In genomic region chr20:39038047-39038446, GRCh38 we compare ENCODE assay signal across 17 cellular contexts.
DNase-seq lines count a peak whose midpoint lies in the region; ATAC-seq and TF ChIP-seq lines count a peak whose summit lies in the region.
"Had no signal": no experiment of that assay in that cellular context is flagged by ENCODE, and none has a peak within 500 bp of the region (broad histone marks: within the 10 kb centered on the region; RNA-seq: fewer than 3 reads in every experiment).

No MANE protein-coding gene starts in this region.

- H3K4me1 ChIP-seq in esophagus muscularis mucosa (peaks cover 0 to 49% (median 30%) of the 10 kb centered on the region in 4 donors), muscle layer of colon (ENCODE audit: insufficient read depth, low read length) (peaks cover 31% of the 10 kb centered on the region), sigmoid colon (peaks cover 0 to 41% (median 17%) of the 10 kb centered on the region in 4 donors), SK-N-SH (ENCODE audit: control insufficient read depth in 1 of 2, insufficient read depth in 2 of 2, low read depth in 1 of 2, low read length in 1 of 2) (peaks cover 12 to 22% of the 10 kb centered on the region in 2 experiments; a peak in 2 of 4 replicates)

- POLR2A ChIA-PET in activated CD4-positive, alpha-beta T cell treated with anti-CD3 and anti-CD28 coated beads, Interleukin-2, amount 10 ng/mL, durations not matched to agents 7 days and 5 days (lab: Charles Lee): no interaction called here
- POLR2A ChIA-PET in SK-N-SH (lab: Yijun Ruan, JAX): no interaction called here

- no peak for TF ChIP-seq RAD21 in SK-N-SH (IDR thresholded peaks at IDR 0.05; ENCODE audit: low read length)

- H3F3A ChIP-seq in SK-N-SH (replicated peaks; ENCODE audit: insufficient read depth): peaks cover 14% of the 10 kb centered on the region

- CTCF ChIA-PET in activated CD4-positive, alpha-beta T cell treated with anti-CD3 and anti-CD28 coated beads, Interleukin-2, amount 10 ng/mL, durations not matched to agents 7 days and 5 days (lab: Charles Lee): interaction anchor here (0.6 to 2.9 kb wide), 5 partner anchors 10 to 366 kb away, joined by 3 to 11 read pairs (median 3); no protein-coding TSS in a partner anchor
- CTCF ChIA-PET in SK-N-SH (lab: Yijun Ruan, JAX): interaction anchor here (0.6 to 6.4 kb wide), 6 partner anchors 12 to 675 kb away, joined by 3 to 84 read pairs (median 3); no protein-coding TSS in a partner anchor

- no peak overlapping the region for H2AFZ ChIP-seq in SK-N-SH (ENCODE audit: low read depth)
- H2AFZ ChIP-seq: GM23338 had no signal

- peaks cover 13% of the 10 kb centered on the region for H3K36me3 Mint-ChIP-seq in activated CD4-positive, alpha-beta T cell treated with anti-CD3 and anti-CD28 coated beads, Interleukin-2, amount 10 ng/mL, durations not matched to agents 7 days and 5 days (ENCODE audit: low read depth)

- H3K27me3 ChIP-seq in esophagus muscularis mucosa: no peaks in the 10 kb centered on the region
- H3K27me3 ChIP-seq in muscle layer of colon (ENCODE audit: control insufficient read depth in 1 of 2, insufficient read depth in 2 of 2, low read length in 2 of 2): no peaks in the 10 kb centered on the region
- H3K27me3 ChIP-seq in sigmoid colon: no peaks in the 10 kb centered on the region
- no peaks in the 10 kb centered on the region for H3K27me3 ChIP-seq in SK-N-SH (ENCODE audit: insufficient read depth)
- H3K27me3 ChIP-seq: BLaER1 had no signal

- intact Hi-C loops in esophagus muscularis mucosa (cut with DNase I): loop anchor here (5.0 kb wide), 1 partner anchor 51 kb away; no protein-coding TSS in a partner anchor
- intact Hi-C loops in sigmoid colon (cut with DNase I): no loop called here

- no peaks in the 10 kb centered on the region for H3K4me1 Mint-ChIP-seq in activated CD4-positive, alpha-beta T cell treated with anti-CD3 and anti-CD28 coated beads, Interleukin-2, amount 10 ng/mL, durations not matched to agents 7 days and 5 days
- H3K4me1 Mint-ChIP-seq: CD14-positive monocyte; CD4-positive, alpha-beta memory T cell; GM23338 had no signal

- no peak overlapping the region for H3K27ac Mint-ChIP-seq in activated CD4-positive, alpha-beta T cell treated with anti-CD3 and anti-CD28 coated beads, Interleukin-2, amount 10 ng/mL, durations not matched to agents 7 days and 5 days
- H3K27ac Mint-ChIP-seq: CD14-positive monocyte, GM23338 had no signal

- H3K9me2 ChIP-seq in SK-N-SH: no peaks in the 10 kb centered on the region

- H3K4me3 ChIP-seq in esophagus muscularis mucosa (no peak overlapping the region), muscle layer of colon (ENCODE audit: low read depth in 1 of 2, low read length in 2 of 2) (no peak overlapping the region), sigmoid colon (no peak overlapping the region), SK-N-SH (ENCODE audit: low read depth in 2 of 2, low read length in 1 of 2) (no peak overlapping the region)
- H3K4me3 ChIP-seq: BLaER1, GM23338 had no signal

- no peak for TF ChIP-seq POLR2A in esophagus muscularis mucosa (IDR thresholded peaks at IDR 0.05; ENCODE audit: low read depth)
- TF ChIP-seq POLR2A in sigmoid colon (IDR thresholded peaks at IDR 0.05): no peak

- TF ChIP-seq EP300 in esophagus muscularis mucosa (IDR thresholded peaks at IDR 0.05) (no peak), sigmoid colon (IDR thresholded peaks at IDR 0.05) (no peak), SK-N-SH (IDR thresholded peaks at IDR 0.05; ENCODE audit: borderline replicate concordance in 1 of 2, low read depth in 1 of 2, low read length in 1 of 2) (no peak)

- H3K79me2 ChIP-seq in SK-N-SH (ENCODE audit: insufficient read depth): no peaks in the 10 kb centered on the region

- H3K9me3 ChIP-seq in esophagus muscularis mucosa (no peaks in the 10 kb centered on the region), muscle layer of colon (ENCODE audit: low read length) (no peaks in the 10 kb centered on the region), sigmoid colon (no peaks in the 10 kb centered on the region), SK-N-SH (no peaks in the 10 kb centered on the region)
- H3K9me3 ChIP-seq: BLaER1 had no signal

- ATAC-seq in GM19455 (IDR thresholded peaks at IDR 0.05; ENCODE audit: unreplicated experiment): no peak
- ATAC-seq: GM23338, HepG2 had no signal

- DNase-seq in esophagus muscularis mucosa (ENCODE audit: extremely low spot score) (no peak), sigmoid colon (no peak), SK-N-SH (no peak), NAMALWA (ENCODE audit: low spot score) (no peak)
- no peak for DNase-seq in activated CD4-positive, alpha-beta T cell treated with anti-CD3 and anti-CD28 coated beads, Interleukin-2, amount 10 ng/mL, durations not matched to agents 7 days and 5 days
- DNase-seq: 8988T; CD4-positive, alpha-beta memory T cell; DMS153; DMS79; GDM1; HCEC 1CT had no signal

- no peak overlapping the region for H3K9ac ChIP-seq in muscle layer of colon (ENCODE audit: low read length)
- H3K9ac ChIP-seq in SK-N-SH: no peak overlapping the region
- H3K9ac ChIP-seq: BLaER1 had no signal

- H3K27me3 Mint-ChIP-seq in activated CD4-positive, alpha-beta T cell treated with anti-CD3 and anti-CD28 coated beads, Interleukin-2, amount 10 ng/mL, durations not matched to agents 7 days and 5 days: no peaks in the 10 kb centered on the region
- H3K27me3 Mint-ChIP-seq: CD4-positive, alpha-beta memory T cell had no signal

- TF ChIP-seq CTCF in esophagus muscularis mucosa (IDR thresholded peaks at IDR 0.05) (no peak), sigmoid colon (IDR thresholded peaks at IDR 0.05) (no peak), SK-N-SH (IDR thresholded peaks at IDR 0.05) (no peak)

- WGBS in esophagus muscularis mucosa: 98% methylated on average over 8 of the region's 8 CpGs
- 94 to 96% methylated on average over 8 of the region's 8 CpGs for WGBS in sigmoid colon, 2 donors
- 88% methylated on average over 7 of the region's 8 CpGs for WGBS in SK-N-SH (ENCODE audit: low lambda C conversion rate)

- no peaks in the 10 kb centered on the region for H3K9me3 Mint-ChIP-seq in activated CD4-positive, alpha-beta T cell treated with anti-CD3 and anti-CD28 coated beads, Interleukin-2, amount 10 ng/mL, durations not matched to agents 7 days and 5 days
- H3K9me3 Mint-ChIP-seq: CD14-positive monocyte; CD4-positive, alpha-beta memory T cell; GM23338 had no signal

- H3K4me2 ChIP-seq in SK-N-SH: no peak overlapping the region
- H3K4me2 ChIP-seq: BLaER1, GM23338 had no signal

- peaks cover 21 to 100% (median 84%) of the 10 kb centered on the region in 4 donors for H3K36me3 ChIP-seq in esophagus muscularis mucosa
- H3K36me3 ChIP-seq in muscle layer of colon (ENCODE audit: insufficient read depth, low read length): peaks cover 43% of the 10 kb centered on the region
- peaks cover 4 to 88% (median 38%) of the 10 kb centered on the region in 4 donors for H3K36me3 ChIP-seq in sigmoid colon
- H3K36me3 ChIP-seq in SK-N-SH (replicated peaks in 1 of 2; ENCODE audit: control insufficient read depth in 1 of 2, insufficient read depth in 2 of 2, low read length in 1 of 2): peaks cover 14 to 57% of the 10 kb centered on the region in 2 experiments

- peak overlapping the region; percentile 85 to 90 (median 88) for H3K27ac ChIP-seq in esophagus muscularis mucosa (replicated peaks in 1 of 4)
- peak overlapping the region; percentile 16 for H3K27ac ChIP-seq in muscle layer of colon (ENCODE audit: low read depth, low read length)
- H3K27ac ChIP-seq in sigmoid colon: peak overlapping the region; percentile 66 to 88 (median 86)
- H3K27ac ChIP-seq in SK-N-SH (ENCODE audit: low read depth in 2 of 2, low read length in 1 of 2): no peak overlapping the region
- H3K27ac ChIP-seq: BLaER1 had no signal

- no peak overlapping the region for H3K4me3 Mint-ChIP-seq in activated CD4-positive, alpha-beta T cell treated with anti-CD3 and anti-CD28 coated beads, Interleukin-2, amount 10 ng/mL, durations not matched to agents 7 days and 5 days
- H3K4me3 Mint-ChIP-seq: CD14-positive monocyte; CD4-positive, alpha-beta memory T cell; GM23338 had no signal

- H4K20me1 ChIP-seq in SK-N-SH (ENCODE audit: insufficient read depth): peaks cover 10% of the 10 kb centered on the region; the same call in 1 of the 2 replicates
- H4K20me1 ChIP-seq: BLaER1 had no signal

TF ChIP-seq in SK-N-SH, 30 proteins besides CTCF, POLR2A, EP300 and RAD21:
- TF ChIP-seq TCF12 (IDR thresholded peaks at IDR 0.05) (no peak), USF1 (IDR thresholded peaks at IDR 0.05; ENCODE audit: borderline replicate concordance, low read depth) (no peak), JUND (IDR thresholded peaks at IDR 0.05) (no peak), NFIC (IDR thresholded peaks at IDR 0.05; ENCODE audit: borderline replicate concordance) (no peak), FOSL2 (IDR thresholded peaks at IDR 0.05; ENCODE audit: borderline replicate concordance, low read depth) (no peak)
TF ChIP-seq in SK-N-SH: peak in this region for 0.

Comparison
In these comparisons a context has a peak if more than half of its experiments do, and no peak if none do; other contexts are left out.
1. H3K27ac ChIP-seq: peak in esophagus muscularis mucosa (4 of 4), muscle layer of colon (single experiment) and sigmoid colon (4 of 4); none in SK-N-SH (0 of 2).